Comparison of ENCODE assay signal across 28 cellular contexts in the genomic region with DNA sequence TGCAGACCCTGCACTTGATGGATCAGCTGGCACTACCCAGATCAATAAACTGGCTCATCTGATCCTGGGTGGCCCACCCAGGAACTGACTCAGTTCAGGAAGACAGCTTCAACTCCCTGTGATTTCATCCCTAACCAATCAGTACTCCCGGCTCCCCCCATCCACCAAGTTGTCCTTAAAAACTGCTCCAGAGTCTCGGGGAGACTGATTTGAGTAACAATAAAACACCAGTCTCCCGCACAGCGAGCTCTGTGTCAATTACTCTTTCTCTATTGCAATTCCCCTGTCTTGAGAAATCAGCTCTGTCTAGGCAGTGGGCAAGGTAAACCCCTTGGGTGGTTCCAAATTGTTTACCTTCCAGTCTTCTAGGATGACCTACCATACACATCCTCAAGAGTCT. TPM values are rescaled to one million over a fixed set of nuclear protein-coding genes. Genes with fewer than 3 reads are reported as not detected.
DNase-seq lines count a peak whose midpoint lies in the region; ATAC-seq, FAIRE-seq and TF ChIP-seq lines count a peak whose summit lies in the region.
"Had no signal": no experiment of that assay in that cellular context is flagged by ENCODE, and none has a peak within 500 bp of the region (broad histone marks: within the 10 kb centered on the region; RNA-seq: fewer than 3 reads in every experiment).

No MANE protein-coding gene starts in this region.

- no peaks in the 10 kb centered on the region for H3K27me3 ChIP-seq in H9 (ENCODE audit: insufficient read depth, low read length)
- no peaks in the 10 kb centered on the region for H3K27me3 ChIP-seq in K562 (ENCODE audit: control insufficient read depth in 2 of 2, insufficient read depth in 2 of 2, low read length in 2 of 2)
- no peaks in the 10 kb centered on the region for H3K27me3 ChIP-seq in neutrophil
- no peaks in the 10 kb centered on the region for H3K27me3 ChIP-seq in neuronal stem cell (ENCODE audit: control insufficient read depth in 3 of 3, insufficient read depth in 3 of 3, low read depth in 1 of 3, low read length in 3 of 3)
- H3K27me3 ChIP-seq: BE2C, BLaER1 had no signal

- CTCF ChIA-PET in K562 (lab: Yijun Ruan, JAX; ENCODE audit: low intra/inter-chr PET ratio) (no interaction called here), MCF 10A (lab: Yijun Ruan, JAX) (interaction anchor here (0.7 to 1.0 kb wide), 2 partner anchors 14 to 17 kb away, joined by 3 read pairs; no protein-coding TSS in a partner anchor)

- WGBS in H9 (ENCODE audit: extremely low coverage, insufficient read length, low lambda C conversion rate): no CpG with 5 or more reads among the region's 4 CpGs
- 90% methylated on average over 4 of the region's 4 CpGs for WGBS in K562 (ENCODE audit: insufficient coverage, low coverage, missing lambda C conversion rate)
- WGBS in neuronal stem cell (ENCODE audit: extremely low coverage in 2 of 2, insufficient read length in 2 of 2, insufficient replicate concordance in 1 of 2), 2 donors: no CpG with 5 or more reads among the region's 4 CpGs

- TF ChIP-seq RAD21 in K562 (CRISPR knock-in tag; conservative IDR thresholded peaks at IDR 0.05 in 1 of 2, IDR thresholded peaks at IDR 0.05 in 1 of 2): no peak

- H3K4me3 ChIP-seq in K562 (no peak overlapping the region), neutrophil (ENCODE audit: low read depth in 1 of 2, low read length in 1 of 2) (no peak overlapping the region), neuronal stem cell (ENCODE audit: low read length in 2 of 2) (no peak overlapping the region)
- H3K4me3 ChIP-seq: BLaER1, GM12878 had no signal

- H3K79me1 ChIP-seq in H9 (ENCODE audit: insufficient read depth, low read depth, low read length, poor library complexity, severe bottlenecking) (no peaks in the 10 kb centered on the region), neuronal stem cell (ENCODE audit: low read depth, low read length) (no peaks in the 10 kb centered on the region)

- no TSS peak for BruUV-seq in K562 (replicated peaks; lab: Mats Ljungman, UMichigan)
- no TSS peak for BruUV-seq in MCF 10A (replicated peaks; lab: Mats Ljungman, UMichigan)

- H3K27ac ChIP-seq in H9 (ENCODE audit: insufficient read length, low read depth, low read length): no peak overlapping the region
- no peak overlapping the region; the same call in 1 of the 3 replicates for H3K27ac ChIP-seq in K562 (ENCODE audit: extremely low read depth, low read depth, low read length)
- H3K27ac ChIP-seq in neutrophil: peak overlapping the region; percentile 16
- no peak overlapping the region for H3K27ac ChIP-seq in neuronal stem cell (replicated peaks; ENCODE audit: low read length)
- H3K27ac ChIP-seq: BLaER1 had no signal

- H3K23me2 ChIP-seq in H9 (ENCODE audit: insufficient read length, low read depth, low read length, poor library complexity, severe bottlenecking): no peaks in the 10 kb centered on the region

- H3K23ac ChIP-seq in H9 (ENCODE audit: insufficient read length, low read depth, low read length) (no peak overlapping the region), neuronal stem cell (ENCODE audit: low read depth, low read length, poor library complexity) (no peak overlapping the region)

- H4K20me1 ChIP-seq in H9 (ENCODE audit: control insufficient read depth, insufficient read depth, insufficient read length) (no peaks in the 10 kb centered on the region), K562 (replicated peaks; ENCODE audit: control insufficient read depth, insufficient read depth, low read length) (no peaks in the 10 kb centered on the region)
- H4K20me1 ChIP-seq: BLaER1 had no signal

- no peak for TF ChIP-seq POLR2A in K562 (conservative IDR thresholded peaks at IDR 0.05)

- no peak overlapping the region for H3T11ph ChIP-seq in H9 (ENCODE audit: low read length)

- H2BK120ac ChIP-seq in H9 (ENCODE audit: low read depth, low read length, poor library complexity, severe bottlenecking): no peak overlapping the region
- H2BK120ac ChIP-seq in neuronal stem cell (ENCODE audit: low read depth, low read length): no peak overlapping the region

- H3K4me1 Mint-ChIP-seq in H9 (peaks cover 6 to 11% of the 10 kb centered on the region in 2 experiments), MCF 10A (ENCODE audit: insufficient read depth, unreplicated experiment) (no peaks in the 10 kb centered on the region)
- H3K4me1 Mint-ChIP-seq: CD8-positive, alpha-beta memory T cell had no signal

- H3K9me3 ChIP-seq in H9 (ENCODE audit: control insufficient read depth, low read depth, low read length) (no peaks in the 10 kb centered on the region), K562 (replicated peaks; ENCODE audit: control insufficient read depth, insufficient read depth, low read depth, low read length) (no peaks in the 10 kb centered on the region), neutrophil (no peaks in the 10 kb centered on the region), neuronal stem cell (replicated peaks in 1 of 2; ENCODE audit: control insufficient read depth in 2 of 2, insufficient read depth in 1 of 2, low read depth in 1 of 2, low read length in 2 of 2) (no peaks in the 10 kb centered on the region)
- H3K9me3 ChIP-seq: BE2C, BLaER1 had no signal

- H3K79me2 ChIP-seq in H9 (ENCODE audit: insufficient read depth, low read length) (no peaks in the 10 kb centered on the region), K562 (ENCODE audit: control insufficient read depth, insufficient read depth, low read length) (no peaks in the 10 kb centered on the region)

- H2BK15ac ChIP-seq in H9 (ENCODE audit: low read depth, low read length): no peak overlapping the region
- no peak overlapping the region for H2BK15ac ChIP-seq in neuronal stem cell (ENCODE audit: low read length)

- no peak overlapping the region for H4K8ac ChIP-seq in H9 (replicated peaks; ENCODE audit: insufficient read length, low read depth, low read length)
- no peak overlapping the region for H4K8ac ChIP-seq in neuronal stem cell (ENCODE audit: low read depth, low read length)

- H2AK5ac ChIP-seq in H9 (ENCODE audit: insufficient read length, low read length): no peak overlapping the region
- H2AK5ac ChIP-seq in neuronal stem cell (ENCODE audit: low read depth, low read length): no peak overlapping the region

- H3K56ac ChIP-seq in H9 (ENCODE audit: insufficient read length, low read depth, low read length): no peak overlapping the region

- H3K4me1 ChIP-seq in H9 (ENCODE audit: insufficient read depth, low read length): no peaks in the 10 kb centered on the region; the same call in 1 of the 2 replicates
- H3K4me1 ChIP-seq in K562 (replicated peaks in 1 of 2; ENCODE audit: control insufficient read depth in 2 of 2, insufficient read depth in 2 of 2, low read length in 2 of 2): peaks cover 4 to 33% of the 10 kb centered on the region in 2 experiments
- H3K4me1 ChIP-seq in neutrophil (ENCODE audit: control insufficient read depth in 1 of 2, insufficient read depth in 1 of 2, low read depth in 1 of 2, low read length in 1 of 2): peaks cover 40 to 47% of the 10 kb centered on the region in 2 experiments
- no peaks in the 10 kb centered on the region for H3K4me1 ChIP-seq in neuronal stem cell (ENCODE audit: control insufficient read depth in 2 of 2, insufficient read depth in 1 of 2, low read depth in 1 of 2, low read length in 2 of 2)
- H3K4me1 ChIP-seq: BE2C, BLaER1 had no signal

- TF ChIP-seq CTCF in H9 (conservative IDR thresholded peaks at IDR 0.05) (no peak), K562 (IDR thresholded peaks at IDR 0.05 in 2 of 3, conservative IDR thresholded peaks at IDR 0.05 in 1 of 3; ENCODE audit: insufficient read depth in 2 of 3, low read depth in 1 of 3, low read length in 3 of 3) (no peak), neutrophil (IDR thresholded peaks at IDR 0.05) (no peak), MCF 10A (IDR thresholded peaks at IDR 0.05; ENCODE audit: unreplicated experiment) (no peak)

- no peak for ATAC-seq in K562
- ATAC-seq in GM21717 (IDR thresholded peaks at IDR 0.05; ENCODE audit: unreplicated experiment): no peak
- ATAC-seq: GM12878 had no signal

- no peak overlapping the region for H3K18ac ChIP-seq in H9 (ENCODE audit: insufficient read length, low read depth, low read length)
- no peak overlapping the region for H3K18ac ChIP-seq in neuronal stem cell (ENCODE audit: low read length)

- TF ChIP-seq EP300 in K562 (IDR thresholded peaks at IDR 0.05; ENCODE audit: low read length): no peak

- in situ Hi-C loops in K562 (cut with MboI): no loop called here

- no peak overlapping the region for H2AFZ ChIP-seq in H9 (ENCODE audit: low read length)
- H2AFZ ChIP-seq in K562 (ENCODE audit: low read depth, low read length): peak overlapping the region; percentile 58
- no peak overlapping the region for H2AFZ ChIP-seq in neuronal stem cell (ENCODE audit: low read length)

- H3K9ac ChIP-seq in H9 (ENCODE audit: extremely low read depth, insufficient read length, low read length) (no peak overlapping the region), K562 (ENCODE audit: insufficient read depth in 1 of 2, low read depth in 2 of 2, low read length in 2 of 2) (no peak overlapping the region), neuronal stem cell (ENCODE audit: low read depth, low read length, poor library complexity) (no peak overlapping the region)
- H3K9ac ChIP-seq: BLaER1 had no signal

- H2BK20ac ChIP-seq in H9 (ENCODE audit: low read depth, low read length, poor library complexity, severe bottlenecking): no peak overlapping the region

- H2BK5ac ChIP-seq in H9 (ENCODE audit: insufficient read length, low read length): no peak overlapping the region
- no peak overlapping the region for H2BK5ac ChIP-seq in neuronal stem cell (ENCODE audit: low read length)

- no peak overlapping the region for H2BK12ac ChIP-seq in H9 (ENCODE audit: insufficient read length, low read depth, low read length)
- no peak overlapping the region for H2BK12ac ChIP-seq in neuronal stem cell (ENCODE audit: low read length)

- no peak for FAIRE-seq in K562 (lab: Jason Lieb, UNC)
- FAIRE-seq: A204.1, GM12878, GM12892, GM18507 had no signal

- H3K4me2 ChIP-seq in H9 (ENCODE audit: insufficient read depth, insufficient read length, low read length) (no peak overlapping the region), K562 (ENCODE audit: insufficient read depth, low read length) (no peak overlapping the region), neuronal stem cell (ENCODE audit: insufficient read depth, low read length, poor library complexity, severe bottlenecking) (no peak overlapping the region)
- H3K4me2 ChIP-seq: BLaER1 had no signal

- H3K36me3 ChIP-seq in K562 (ENCODE audit: control insufficient read depth, insufficient read depth, low read length): no peaks in the 10 kb centered on the region
- no peaks in the 10 kb centered on the region for H3K36me3 ChIP-seq in neutrophil
- no peaks in the 10 kb centered on the region for H3K36me3 ChIP-seq in neuronal stem cell (replicated peaks in 1 of 2; ENCODE audit: control insufficient read depth in 2 of 2, insufficient read depth in 2 of 2, low read length in 2 of 2)
- H3K36me3 ChIP-seq: BE2C, BLaER1 had no signal

- H3K4ac ChIP-seq in H9 (ENCODE audit: low read depth, low read length): no peak overlapping the region
- H3K4ac ChIP-seq in neuronal stem cell (ENCODE audit: low read length): no peak overlapping the region

- DNase-seq in H9 (no peak), K562 (ENCODE audit: extremely low read depth in 1 of 4, low spot score in 3 of 4) (no peak), neuronal stem cell (ENCODE audit: low spot score) (no peak), cortex of kidney (lab: John Stamatoyannopoulos, UW) (no peak), MCF 10A (ENCODE audit: unreplicated experiment) (no peak)
- DNase-seq: 8988T; ACHN; BE2C; C1 segment of cervical spinal cord; CD4-positive, alpha-beta memory T cell; CD4-positive, CD25-positive, alpha-beta regulatory T cell; CD8-positive, alpha-beta memory T cell; COR-L47; DMS 273 treated with DMSO at 0.1 percent for 48 hours; DMS153; DMS53; DMS79; DND-41; EL; GDM1 had no signal

- H3K14ac ChIP-seq in H9 (ENCODE audit: insufficient read depth, low read length) (no peak overlapping the region), neuronal stem cell (ENCODE audit: low read length) (no peak overlapping the region)

- POLR2A ChIA-PET in K562 (lab: Yijun Ruan, JAX): interaction anchor here (1.3 kb wide), 1 partner anchor 9 kb away, joined by 6 read pairs; no protein-coding TSS in a partner anchor
- POLR2A ChIA-PET in MCF 10A (lab: Yijun Ruan, JAX): interaction anchor here (0.6 to 0.7 kb wide), 2 partner anchors 150 to 893 kb away, joined by 3 to 4 read pairs; no protein-coding TSS in a partner anchor

- no peaks in the 10 kb centered on the region for H3K9me1 ChIP-seq in K562 (ENCODE audit: control insufficient read depth, insufficient read depth, low read length)

- H3K9me3 Mint-ChIP-seq in H9 (no peaks in the 10 kb centered on the region; a peak in 2 of 5 replicates), MCF 10A (ENCODE audit: unreplicated experiment) (no peaks in the 10 kb centered on the region)

- peak overlapping the region; percentile 12 to 40 (median 12); a peak in 3 of 7 replicates for H3K27ac Mint-ChIP-seq in H9
- no peak overlapping the region for H3K27ac Mint-ChIP-seq in MCF 10A (ENCODE audit: low read depth, unreplicated experiment)
- H3K27ac Mint-ChIP-seq: CD4-positive, alpha-beta memory T cell had no signal

- no peak overlapping the region for H4K5ac ChIP-seq in H9 (ENCODE audit: insufficient read length, low read depth, low read length)

- H3K4me3 Mint-ChIP-seq in H9 (no peak overlapping the region; a peak in 1 of 5 replicates), MCF 10A (ENCODE audit: unreplicated experiment) (no peak overlapping the region)
- H3K4me3 Mint-ChIP-seq: CD14-positive monocyte; CD4-positive, alpha-beta memory T cell; CD4-positive, CD25-positive, alpha-beta regulatory T cell; CD8-positive, alpha-beta memory T cell had no signal

- H3K36me3 Mint-ChIP-seq in H9 (ENCODE audit: insufficient read depth in 1 of 3, low read depth in 3 of 3) (no peaks in the 10 kb centered on the region; a peak in 1 of 7 replicates), MCF 10A (ENCODE audit: insufficient read depth, unreplicated experiment) (no peaks in the 10 kb centered on the region)

- intact Hi-C loops in K562 (cut with micrococcal nuclease): loop anchor here (5.0 kb wide), 1 partner anchor 54 kb away; no protein-coding TSS in a partner anchor
- intact Hi-C loops in MCF 10A (cut with micrococcal nuclease): no loop called here

- no peak overlapping the region for H4K91ac ChIP-seq in H9 (ENCODE audit: insufficient read length, low read depth, low read length)
- no peak overlapping the region for H4K91ac ChIP-seq in neuronal stem cell (ENCODE audit: low read depth, low read length, poor library complexity)

- H3K27me3 Mint-ChIP-seq in H9 (ENCODE audit: low read depth) (no peaks in the 10 kb centered on the region; the same call in 1 of the 2 replicates), MCF 10A (ENCODE audit: insufficient read depth, unreplicated experiment) (no peaks in the 10 kb centered on the region)
- H3K27me3 Mint-ChIP-seq: CD4-positive, alpha-beta memory T cell; CD4-positive, CD25-positive, alpha-beta regulatory T cell had no signal

RNA-seq across cellular contexts. Expression of a gene that starts 47.8 kb away (rescaled TPM):
- 21.2 and 22.1 TPM in 2 replicates for total RNA-seq in H9 (2021)
- total RNA-seq in K562 (2011; cell fraction: chromatin; rRNA removed; ENCODE audit: low replicate concordance): 41.6 and 60.4 TPM in 2 replicates
- total RNA-seq in K562 (2011; cell fraction: nucleolus; rRNA removed): 13.7 and 17.9 TPM in 2 replicates
- total RNA-seq in K562 (2011; cell fraction: nucleoplasm; rRNA removed): 21.9 and 34.4 TPM in 2 replicates
- total RNA-seq in K562 (2014; rRNA removed): 24.4 and 25.7 TPM in 2 replicates
- 36.1 and 41.0 TPM in 2 replicates for total RNA-seq in K562 (2014; rRNA removed; fragmentation: Illumina TruSeq; extraction: Trizol)
- 26.4 and 31.1 TPM in 2 replicates for total RNA-seq in K562 (2015; rRNA removed; fragmentation: Illumina TruSeq; extraction: Trizol)
- total RNA-seq in K562 (2021): 26.7 and 30.1 TPM in 2 replicates
- 23.0 and 25.9 TPM in 2 replicates for polyA plus RNA-seq in K562 (2011; rRNA removed)
- 5.2 and 10.6 TPM in 2 replicates for polyA plus RNA-seq in K562 (2011; cell fraction: cytosol; rRNA removed)
- 13.7 and 18.9 TPM in 2 replicates for polyA plus RNA-seq in K562 (2011; cell fraction: nucleus; rRNA removed)
- polyA plus RNA-seq in K562 (2012): 8.5 and 10.5 TPM in 2 replicates
- 19.6 and 24.2 TPM in 2 replicates for polyA plus RNA-seq in K562 (2014; fragmentation: Illumina TruSeq; extraction: Trizol)
- polyA plus RNA-seq in K562 (2014; fragmentation: Nextera tagmentation; extraction: Ambion mirVana): 10 to 100 TPM; 12.4 to 22.8 TPM
- polyA plus RNA-seq in K562 (2014; rRNA removed): 10.5 and 11.4 TPM in 2 replicates
- polyA minus RNA-seq in K562 (2011; rRNA and poly(A)+ RNA removed): 66.3 and 97.5 TPM in 2 replicates
- polyA minus RNA-seq in K562 (2011; cell fraction: cytosol; rRNA and poly(A)+ RNA removed): 23.6 and 24.8 TPM in 2 replicates
- polyA minus RNA-seq in K562 (2011; cell fraction: nucleus; rRNA and poly(A)+ RNA removed): 15.6 and 26.7 TPM in 2 replicates
- polyA plus RNA-seq in neuronal stem cell (2013, experiment 1 of 2): 11.2 TPM
- 11.3 TPM for polyA plus RNA-seq in neuronal stem cell (2013, experiment 2 of 2)
- 24.4 and 29.3 TPM in 2 replicates for total RNA-seq in MCF 10A (2022)
